16 cellular contexts compared by ENCODE assay signal in genomic region chr1:110033421-110033820, GRCh38. TPM values are rescaled to one million over a fixed set of nuclear protein-coding genes. Genes with fewer than 3 reads are reported as not detected.
DNase-seq lines count a peak whose midpoint lies in the region; ATAC-seq and TF ChIP-seq lines count a peak whose summit lies in the region.
"Had no signal": no experiment of that assay in that cellular context is flagged by ENCODE, and none has a peak within 500 bp of the region (broad histone marks: within the 10 kb centered on the region; RNA-seq: fewer than 3 reads in every experiment).

No MANE protein-coding gene starts in this region.

- no peaks in the 10 kb centered on the region for H3F3A ChIP-seq in SK-N-SH (replicated peaks; ENCODE audit: insufficient read depth)

- H3K9me3 ChIP-seq in SK-N-SH, result no peaks in the 10 kb centered on the region
- H3K9me3 ChIP-seq: prostate gland had no signal

- H3K36me3 ChIP-seq in SK-N-SH (replicated peaks in 1 of 2; ENCODE audit: control insufficient read depth in 1 of 2, insufficient read depth in 2 of 2, low read length in 1 of 2), result peaks cover 9 to 10% of the 10 kb centered on the region in 2 experiments

- H2AFZ ChIP-seq in SK-N-SH (ENCODE audit: low read depth), result peak overlapping the region; percentile 85; the same call in 1 of the 2 replicates

- peak overlapping the region; percentile 83 for H3K27ac Mint-ChIP-seq in activated naive CD8-positive, alpha-beta T cell treated with anti-CD3 and anti-CD28 coated beads, Interleukin-2, amount 10 ng/mL, durations not matched to agents 7 days and 5 days
- H3K27ac Mint-ChIP-seq in neural crest cell (ENCODE audit: unreplicated experiment), result no peak overlapping the region

- no peak overlapping the region for H3K4me3 ChIP-seq in SK-N-SH (ENCODE audit: low read depth in 2 of 2, low read length in 1 of 2)

- no peak overlapping the region for H3K27ac ChIP-seq in SK-N-SH (ENCODE audit: low read depth in 2 of 2, low read length in 1 of 2)

- peaks cover 15% of the 10 kb centered on the region; the same call in 1 of the 2 replicates for H4K20me1 ChIP-seq in SK-N-SH (ENCODE audit: insufficient read depth)

- H3K4me1 Mint-ChIP-seq in activated naive CD8-positive, alpha-beta T cell treated with anti-CD3 and anti-CD28 coated beads, Interleukin-2, amount 10 ng/mL, durations not matched to agents 7 days and 5 days, result peaks cover 39% of the 10 kb centered on the region
- H3K4me1 Mint-ChIP-seq in neural crest cell, result peaks cover 47% of the 10 kb centered on the region

- CTCF ChIA-PET in SK-N-SH (lab: Yijun Ruan, JAX), result interaction anchor here (1.7 to 42.0 kb wide), 2 partner anchors 20 to 67 kb away, joined by 8 to 1768 read pairs; partner anchors contain the start of gene UBL4B

- no peak for TF ChIP-seq EP300 in SK-N-SH (IDR thresholded peaks at IDR 0.05; ENCODE audit: borderline replicate concordance in 1 of 2, low read depth in 1 of 2, low read length in 1 of 2)

- DNase-seq in SK-N-SH, result no peak
- peak; percentile 22 for DNase-seq in MV-4-11 (lab: John Stamatoyannopoulos, UW)
- DNase-seq in activated naive CD8-positive, alpha-beta T cell treated with anti-CD3 and anti-CD28 coated beads, Interleukin-2, amount 10 ng/mL, durations not matched to agents 7 days and 5 days, result no peak
- DNase-seq in neural crest cell (ENCODE audit: low read depth, low spot score), result no peak
- DNase-seq: 8988T; dermis blood vessel endothelial cell; left ventricle myocardium superior; NCI-H2029; stimulated activated CD4-positive, alpha-beta T cell treated with anti-CD3 and anti-CD28 coated beads, Interleukin-4, amount 100 ng/mL, for 4 hours; substantia nigra had no signal

- peaks cover 33% of the 10 kb centered on the region for H3K79me2 ChIP-seq in SK-N-SH (ENCODE audit: insufficient read depth)

- H3K27me3 Mint-ChIP-seq in activated naive CD8-positive, alpha-beta T cell treated with anti-CD3 and anti-CD28 coated beads, Interleukin-2, amount 10 ng/mL, durations not matched to agents 7 days and 5 days, result no peaks in the 10 kb centered on the region
- H3K27me3 Mint-ChIP-seq in neural crest cell (ENCODE audit: low read depth), result no peaks in the 10 kb centered on the region

- no peaks in the 10 kb centered on the region for H3K27me3 ChIP-seq in SK-N-SH (ENCODE audit: insufficient read depth)

- peaks cover 2% of the 10 kb centered on the region for H3K9me3 Mint-ChIP-seq in activated naive CD8-positive, alpha-beta T cell treated with anti-CD3 and anti-CD28 coated beads, Interleukin-2, amount 10 ng/mL, durations not matched to agents 7 days and 5 days
- peaks cover 4% of the 10 kb centered on the region for H3K9me3 Mint-ChIP-seq in neural crest cell

- 72% methylated on average over 5 of the region's 5 CpGs for WGBS in SK-N-SH (ENCODE audit: low lambda C conversion rate)

- POLR2A ChIA-PET in SK-N-SH (lab: Yijun Ruan, JAX), result no interaction called here
- POLR2A ChIA-PET in activated naive CD8-positive, alpha-beta T cell treated with anti-CD3 and anti-CD28 coated beads, Interleukin-2, amount 10 ng/mL, durations not matched to agents 7 days and 5 days (lab: Charles Lee), result no interaction called here

- TF ChIP-seq CTCF in SK-N-SH (IDR thresholded peaks at IDR 0.05) (no peak), neural crest cell (conservative IDR thresholded peaks at IDR 0.05) (no peak)

- no peak for TF ChIP-seq RAD21 in SK-N-SH (IDR thresholded peaks at IDR 0.05; ENCODE audit: low read length)

- peaks cover 4 to 9% of the 10 kb centered on the region in 2 experiments; a peak in 3 of 4 replicates for H3K4me1 ChIP-seq in SK-N-SH (ENCODE audit: control insufficient read depth in 1 of 2, insufficient read depth in 2 of 2, low read depth in 1 of 2, low read length in 1 of 2)

- H3K4me2 ChIP-seq in SK-N-SH, result no peak overlapping the region

- H3K36me3 Mint-ChIP-seq in activated naive CD8-positive, alpha-beta T cell treated with anti-CD3 and anti-CD28 coated beads, Interleukin-2, amount 10 ng/mL, durations not matched to agents 7 days and 5 days, result peaks cover 2% of the 10 kb centered on the region
- H3K36me3 Mint-ChIP-seq in neural crest cell (ENCODE audit: low read depth), result peaks cover 4% of the 10 kb centered on the region

- ATAC-seq in SK-N-SH treated with all-trans-retinoic acid at 6 μM for 48 hours (no peak), HG02970 (IDR thresholded peaks at IDR 0.05; ENCODE audit: low FRiP score, unreplicated experiment) (no peak), GM21737 (IDR thresholded peaks at IDR 0.05; ENCODE audit: unreplicated experiment) (no peak), HG02759 (IDR thresholded peaks at IDR 0.05; ENCODE audit: unreplicated experiment) (no peak)
- no peak for ATAC-seq in activated naive CD8-positive, alpha-beta T cell treated with anti-CD3 and anti-CD28 coated beads, Interleukin-2, amount 10 ng/mL, durations not matched to agents 7 days and 5 days (ENCODE audit: low read depth)

- no peak overlapping the region for H3K9ac ChIP-seq in SK-N-SH

- no peaks in the 10 kb centered on the region for H3K9me2 ChIP-seq in SK-N-SH

- peak overlapping the region; percentile 14 for H3K4me3 Mint-ChIP-seq in activated naive CD8-positive, alpha-beta T cell treated with anti-CD3 and anti-CD28 coated beads, Interleukin-2, amount 10 ng/mL, durations not matched to agents 7 days and 5 days
- peak overlapping the region; percentile 98 for H3K4me3 Mint-ChIP-seq in neural crest cell

TF ChIP-seq in SK-N-SH, 30 proteins besides CTCF, POLR2A, EP300 and RAD21:
- TF ChIP-seq EZH2phosphoT487 (IDR thresholded peaks at IDR 0.05; ENCODE audit: borderline replicate concordance, low read depth) (no peak), MXI1 (IDR thresholded peaks at IDR 0.05; ENCODE audit: low read depth, low read length) (no peak), TCF12 (IDR thresholded peaks at IDR 0.05) (no peak)

TF ChIP-seq in SK-N-SH treated with all-trans-retinoic acid at 6 μM for 48 hours, 23 proteins besides CTCF, POLR2A, EP300 and RAD21 (continues in another document):
- TF ChIP-seq CREB5 (CRISPR knock-in tag; IDR thresholded peaks at IDR 0.05; ENCODE audit: low read depth), result no peak
- no peak for TF ChIP-seq TOX (CRISPR knock-in tag; IDR thresholded peaks at IDR 0.05; ENCODE audit: borderline replicate concordance)
- TF ChIP-seq ZNF8 (CRISPR knock-in tag; IDR thresholded peaks at IDR 0.05), result no peak
- TF ChIP-seq ISL1 (CRISPR knock-in tag; IDR thresholded peaks at IDR 0.05), result no peak
- TF ChIP-seq POU6F1 (CRISPR knock-in tag; IDR thresholded peaks at IDR 0.05; ENCODE audit: borderline replicate concordance, low read depth), result no peak
- no peak for TF ChIP-seq ZFP3 (CRISPR knock-in tag; IDR thresholded peaks at IDR 0.05)
- TF ChIP-seq OSR1 (CRISPR knock-in tag; IDR thresholded peaks at IDR 0.05), result no peak
- no peak for TF ChIP-seq ZC3H10 (CRISPR knock-in tag; IDR thresholded peaks at IDR 0.05)

RNA-seq across cellular contexts. Expression of gene STRIP1, which starts 1.0 kb away (rescaled TPM):
- 34.6 and 46.3 TPM in 2 replicates for polyA plus RNA-seq in SK-N-SH (2012; rRNA removed)
- polyA plus RNA-seq in SK-N-SH (2012; cell fraction: cytosol; rRNA removed), result 19.4 and 26.7 TPM in 2 replicates
- polyA plus RNA-seq in SK-N-SH (2012; cell fraction: nucleus; rRNA removed), result 103 and 120 TPM in 2 replicates
- 10 to 100 TPM; 47.5 to 49.1 TPM for total RNA-seq in activated naive CD8-positive, alpha-beta T cell treated with anti-CD3 and anti-CD28 coated beads, Interleukin-2, amount 10 ng/mL, durations not matched to agents 7 days and 5 days
- total RNA-seq in neural crest cell, result 69.1 and 71.0 TPM in 2 replicates

RNA-seq across cellular contexts. Expression of gene ALX3, which starts 37.1 kb away (rescaled TPM):
- not detected in 2 replicates for polyA plus RNA-seq in SK-N-SH (2012; rRNA removed)
- polyA plus RNA-seq in SK-N-SH (2012; cell fraction: cytosol; rRNA removed), result not detected in 2 replicates
- polyA plus RNA-seq in SK-N-SH (2012; cell fraction: nucleus; rRNA removed), result not detected in 2 replicates
- total RNA-seq in activated naive CD8-positive, alpha-beta T cell treated with anti-CD3 and anti-CD28 coated beads, Interleukin-2, amount 10 ng/mL, durations not matched to agents 7 days and 5 days, result not detected
- 0.21 TPM in 1 of 2 replicates, not detected in the other for total RNA-seq in neural crest cell
- total RNA-seq: dermis blood vessel endothelial cell, HT-29, left ventricle myocardium superior had no signal

RNA-seq across cellular contexts. Expression of gene AHCYL1, which starts 48.9 kb away (rescaled TPM):
- polyA plus RNA-seq in SK-N-SH (2012; rRNA removed), result 39.7 and 49.0 TPM in 2 replicates
- 46.8 and 49.0 TPM in 2 replicates for polyA plus RNA-seq in SK-N-SH (2012; cell fraction: cytosol; rRNA removed)
- 47.8 and 72.0 TPM in 2 replicates for polyA plus RNA-seq in SK-N-SH (2012; cell fraction: nucleus; rRNA removed)
- total RNA-seq in activated naive CD8-positive, alpha-beta T cell treated with anti-CD3 and anti-CD28 coated beads, Interleukin-2, amount 10 ng/mL, durations not matched to agents 7 days and 5 days, result 10 to 100 TPM; 53.6 to 55.4 TPM
- 90.1 and 94.0 TPM in 2 replicates for total RNA-seq in neural crest cell
